ENCODE assay signal across 14 cellular contexts in the genomic region with DNA sequence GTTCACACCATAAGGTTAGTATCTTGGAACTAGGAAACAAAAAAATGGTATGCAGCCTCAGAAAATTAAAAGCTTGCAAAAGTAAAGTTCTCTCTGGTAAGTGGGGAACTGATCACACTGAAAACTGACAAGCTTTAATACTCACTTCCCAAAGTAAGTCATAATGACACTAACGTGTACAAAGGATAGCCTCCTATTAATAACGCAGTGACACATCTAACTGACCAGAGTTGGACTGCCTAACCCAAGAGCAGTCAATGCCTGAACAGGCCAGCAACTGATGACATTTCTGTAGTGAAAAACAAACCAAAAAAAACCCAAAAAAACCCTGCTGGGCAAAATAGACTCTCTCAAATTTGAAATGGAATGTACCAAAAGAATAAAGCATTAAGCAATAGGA.
"Had no signal": no experiment of that assay in that cellular context is flagged by ENCODE, and none has a peak within 500 bp of the region (broad histone marks: within the 10 kb centered on the region; RNA-seq: fewer than 3 reads in every experiment).

No MANE protein-coding gene starts in this region.

- H3K4me3 ChIP-seq: ascending aorta, cardiac muscle cell, colonic mucosa had no signal

- H3K9me3 ChIP-seq: colonic mucosa had no signal

- H3K4me1 ChIP-seq: ascending aorta, colonic mucosa had no signal

- H3K27me3 ChIP-seq: ascending aorta, cardiac muscle cell, colonic mucosa had no signal

- FAIRE-seq: urothelium cell line had no signal

- DNase-seq: activated CD4-positive, alpha-beta memory T cell treated with anti-CD3 and anti-CD28 coated beads for 36 hours; activated gamma-delta T cell treated with Interleukin-2 at 50 U/mL for 16 hours; activated naive CD8-positive, alpha-beta T cell treated with anti-CD3 and anti-CD28 coated beads, Interleukin-2, amount 10 ng/mL, durations not matched to agents 7 days and 5 days; activated T-cell treated with anti-CD3 and anti-CD28 coated beads, Interleukin-2, amount 50 U/mL, for 48 hours; colonic mucosa; glutamatergic neuron; left cardiac atrium; nephron progenitor cell; stimulated activated CD4-positive, alpha-beta T cell treated with anti-CD3 and anti-CD28 coated beads, Interleukin-4, amount 100 ng/mL, for 4 hours; T-helper 9 cell had no signal

- H3K36me3 ChIP-seq: cardiac muscle cell, colonic mucosa had no signal

- H3K27ac ChIP-seq: ascending aorta, cardiac muscle cell, colonic mucosa, VCaP had no signal
